In the genomic region with DNA sequence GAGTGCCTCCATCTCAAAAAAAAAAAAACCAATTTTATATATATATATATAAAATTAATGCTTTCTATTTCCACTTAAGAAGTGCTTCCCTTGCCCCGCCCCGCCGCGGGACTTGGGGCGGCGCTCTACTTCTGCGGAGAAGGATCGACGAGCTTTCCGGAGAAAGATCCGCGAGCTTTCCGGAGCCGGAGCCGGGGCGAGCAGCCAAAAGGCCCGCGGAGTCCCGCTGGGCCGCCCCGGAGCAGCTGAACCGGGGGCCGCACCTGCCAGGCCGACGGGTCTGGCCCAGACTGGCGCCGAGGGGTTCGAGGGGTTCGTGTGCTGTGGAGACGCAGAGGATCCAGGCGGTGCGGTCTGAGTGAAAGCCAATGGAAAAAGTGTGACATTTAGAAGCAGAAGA, we compare ENCODE assay signal across 9 cellular contexts. TPM values are rescaled to one million over a fixed set of nuclear protein-coding genes. Genes with fewer than 3 reads are reported as not detected.
A peak's percentile ranks its signal among the peaks of the same experiment; 100 is the strongest.
DNase-seq lines count a peak whose midpoint lies in the region; ATAC-seq, FAIRE-seq and TF ChIP-seq lines count a peak whose summit lies in the region.
"Had no signal": no experiment of that assay in that cellular context is flagged by ENCODE, and none has a peak within 500 bp of the region (broad histone marks: within the 10 kb centered on the region; RNA-seq: fewer than 3 reads in every experiment).

No MANE protein-coding gene starts in this region.

- intact Hi-C loops in left lung (cut with DNase I) = no loop called here

- peaks cover 2% of the 10 kb centered on the region for H3K4me1 Mint-ChIP-seq in T-helper 17 cell

- no peak for TF ChIP-seq EP300 in suprapubic skin (IDR thresholded peaks at IDR 0.05)

- H3K36me3 ChIP-seq in left lung (no peaks in the 10 kb centered on the region), suprapubic skin (no peaks in the 10 kb centered on the region)

- peak overlapping the region; percentile 12 for H3K4me3 Mint-ChIP-seq in T-helper 17 cell

- under 1% methylated on average over 32 of the region's 32 CpGs for WGBS in suprapubic skin

- H3K4me3 ChIP-seq in coronary artery (peak overlapping the region; percentile 75), left lung (peak overlapping the region; percentile 27 to 34), suprapubic skin (peak overlapping the region; percentile 41)

- no peak for FAIRE-seq in D721Med (lab: Jason Lieb, UNC)
- FAIRE-seq: TTC549 had no signal

- H3K27ac ChIP-seq in coronary artery = peak overlapping the region; percentile 65 to 81
- peak overlapping the region; percentile 9 to 60 for H3K27ac ChIP-seq in left lung
- peak overlapping the region; percentile 9 for H3K27ac ChIP-seq in suprapubic skin

- H3K4me1 ChIP-seq in left lung (peaks cover 5 to 12% of the 10 kb centered on the region in 2 donors), suprapubic skin (peaks cover 7% of the 10 kb centered on the region)

- TF ChIP-seq POLR2A in suprapubic skin (IDR thresholded peaks at IDR 0.05) = no peak

- ATAC-seq in T-helper 17 cell (no peak), left lung (peak; percentile 72), HG02981 (IDR thresholded peaks at IDR 0.05; ENCODE audit: unreplicated experiment) (no peak), GM19467 (IDR thresholded peaks at IDR 0.05; ENCODE audit: unreplicated experiment) (no peak)

- no peak overlapping the region for H3K27ac Mint-ChIP-seq in T-helper 17 cell

- DNase-seq in T-helper 17 cell (no peak), coronary artery (ENCODE audit: low spot score) (no peak), left lung (peak; percentile 47 to 86), suprapubic skin (ENCODE audit: low spot score in 2 of 2) (peak in 1 of 2 donors; percentile 68), D721Med (ENCODE audit: insufficient read length, low spot score) (no peak)
- DNase-seq: Kasumi-1 had no signal

- H3K27me3 Mint-ChIP-seq in T-helper 17 cell = peaks cover 52% of the 10 kb centered on the region

- TF ChIP-seq CTCF in coronary artery (IDR thresholded peaks at IDR 0.05) (no peak), left lung (IDR thresholded peaks at IDR 0.05) (no peak), suprapubic skin (IDR thresholded peaks at IDR 0.05) (no peak), D721Med (IDR thresholded peaks at IDR 0.05; ENCODE audit: insufficient read depth, missing control alignments) (no peak)

- H3K9me3 ChIP-seq in T-helper 17 cell (ENCODE audit: control insufficient read depth, low read length, poor library complexity, severe bottlenecking) = no peaks in the 10 kb centered on the region
- peaks cover 0 to 2% of the 10 kb centered on the region in 2 donors for H3K9me3 ChIP-seq in left lung
- H3K9me3 ChIP-seq in suprapubic skin = no peaks in the 10 kb centered on the region

- peaks cover 0 to 9% of the 10 kb centered on the region in 2 donors for H3K27me3 ChIP-seq in left lung
- no peaks in the 10 kb centered on the region for H3K27me3 ChIP-seq in suprapubic skin

- no peaks in the 10 kb centered on the region for H3K36me3 Mint-ChIP-seq in T-helper 17 cell (ENCODE audit: low read depth)

RNA-seq across cellular contexts. Expression of a gene that starts 50.7 kb away (rescaled TPM):
- total RNA-seq in T-helper 17 cell (not detected), left lung (not detected), suprapubic skin (under 1 TPM in 1 of 4 donors, not detected in 3; 0.29 TPM)

Comparison
In these comparisons a context has a peak if more than half of its experiments do, and no peak if none do; other contexts are left out.
1. DNase-seq: peak in left lung (2 of 2); none in T-helper 17 cell (0 of 3), coronary artery (single experiment) and D721Med (single experiment).
2. H3K27ac ChIP-seq: peak in every context shown above with its lines; median percentile 73 in coronary artery; 34 in left lung; 9 in suprapubic skin.
3. Peak in every context shown above with its lines, with median percentiles within 50 percentile points of each other: H3K4me3 ChIP-seq.